8 cellular contexts compared by ENCODE assay signal in genomic region chr3:127589600-127590281, GRCh38. TPM values are rescaled to one million over a fixed set of nuclear protein-coding genes. Genes with fewer than 3 reads are reported as not detected.
DNase-seq lines count a peak whose midpoint lies in the region; ATAC-seq and TF ChIP-seq lines count a peak whose summit lies in the region.

No MANE protein-coding gene starts in this region.

- H3K27ac ChIP-seq in colonic mucosa (peak overlapping the region; percentile 94), lung (ENCODE audit: low read depth in 1 of 2, low read length in 1 of 2) (peak overlapping the region; percentile 88 to 91), thymus (ENCODE audit: low read depth) (peak overlapping the region; percentile 76)

- ATAC-seq in GM21717 (IDR thresholded peaks at IDR 0.05; ENCODE audit: unreplicated experiment) = peak; percentile 3
- ATAC-seq in lung (ENCODE audit: insufficient read depth, low FRiP score) = peak; percentile 22
- ATAC-seq in HG03095 (IDR thresholded peaks at IDR 0.05; ENCODE audit: unreplicated experiment) = no peak

- H3K4me3 ChIP-seq in colonic mucosa (peak overlapping the region; percentile 92), lung (peak overlapping the region; percentile 91), thymus (ENCODE audit: low read length) (peak overlapping the region; percentile 74)

- 0% methylated on average over 30 to 56 of the region's 56 CpGs for WGBS in lung, 2 donors
- WGBS in thymus = 2% methylated on average over 56 of the region's 56 CpGs

- H3K9ac ChIP-seq in colonic mucosa (ENCODE audit: low read depth in 2 of 2, low read length in 2 of 2) = peak overlapping the region; percentile 90 to 93

- in situ Hi-C loops in Caki2 (cut with HindIII; ENCODE audit: low pct_unique_long_range_greater_than_20kb, low sequenced_read_pairs) = no loop called here

- H3K36me3 ChIP-seq in colonic mucosa (no peaks in the 10 kb centered on the region), lung (ENCODE audit: control insufficient read depth in 2 of 2, insufficient read depth in 2 of 2, low read length in 2 of 2) (peaks cover 0 to 2% of the 10 kb centered on the region in 2 donors), thymus (ENCODE audit: control insufficient read depth, insufficient read depth) (peaks cover 3% of the 10 kb centered on the region)

- H3K4me1 ChIP-seq in colonic mucosa (peaks cover 7% of the 10 kb centered on the region), lung (ENCODE audit: control insufficient read depth in 2 of 2, insufficient read depth in 2 of 2, low read length in 2 of 2) (peaks cover 0 to 32% of the 10 kb centered on the region in 2 donors), thymus (ENCODE audit: control insufficient read depth, insufficient read depth, low read length) (peaks cover 15% of the 10 kb centered on the region)

- H3K9me3 ChIP-seq in colonic mucosa (no peaks in the 10 kb centered on the region), lung (ENCODE audit: control insufficient read depth in 2 of 2, insufficient read depth in 1 of 2, low read length in 1 of 2) (no peaks in the 10 kb centered on the region), thymus (ENCODE audit: control insufficient read depth) (no peaks in the 10 kb centered on the region)

- TF ChIP-seq CTCF in colonic mucosa (IDR thresholded peaks at IDR 0.05) (no peak), lung (IDR thresholded peaks at IDR 0.05; ENCODE audit: control extremely low read depth, extremely low read depth) (no peak)

- DNase-seq in Caki2 (ENCODE audit: low read depth) (peak; percentile 17), OCI-M1 (lab: John Stamatoyannopoulos, UW) (peak; percentile 42), colonic mucosa (peak; percentile 34), lung (ENCODE audit: low spot score) (no peak), NCI-H1694 (lab: John Stamatoyannopoulos, UW) (no peak)

- intact Hi-C loops in colonic mucosa (cut with DNase I) = no loop called here

- H3K27me3 ChIP-seq in colonic mucosa = no peaks in the 10 kb centered on the region
- H3K27me3 ChIP-seq in lung (ENCODE audit: control insufficient read depth, insufficient read depth) = no peaks in the 10 kb centered on the region
- no peaks in the 10 kb centered on the region for H3K27me3 ChIP-seq in thymus (ENCODE audit: control insufficient read depth, insufficient read depth)

RNA-seq across cellular contexts. Expression of gene TPRA1, which starts 0.8 kb away (rescaled TPM):
- 48.4 and 50.1 TPM in 2 replicates for total RNA-seq in Caki2 (2014; rRNA removed; shearing (Covaris generic); ENCODE audit: low replicate concordance)
- 10 to 100 TPM; 23.4 to 38.0 TPM for total RNA-seq in colonic mucosa
- 10 to 100 TPM; 28.9 to 38.7 TPM for total RNA-seq in lung
- polyA plus RNA-seq in lung = 10 to 100 TPM; 37.2 to 53.2 TPM
- 20.0 TPM for polyA plus RNA-seq in thymus

RNA-seq across cellular contexts. Expression of gene MCM2, which starts 8.5 kb away (rescaled TPM):
- total RNA-seq in Caki2 (2014; rRNA removed; shearing (Covaris generic); ENCODE audit: low replicate concordance) = 99.4 and 158 TPM in 2 replicates
- 10 to 100 TPM; 14.7 to 93.0 TPM for total RNA-seq in colonic mucosa
- 10 to 100 TPM; 15.9 to 23.6 TPM for total RNA-seq in lung
- polyA plus RNA-seq in lung = 10 to 100 TPM in 1 of 2 donors, 1 to 10 TPM in 1; 5.2 to 12.5 TPM
- polyA plus RNA-seq in thymus = 5.1 TPM

RNA-seq across cellular contexts. Expression of gene PODXL2, which starts 39.2 kb away (rescaled TPM):
- 62.4 and 79.4 TPM in 2 replicates for total RNA-seq in Caki2 (2014; rRNA removed; shearing (Covaris generic); ENCODE audit: low replicate concordance)
- total RNA-seq in colonic mucosa (10 to 100 TPM; 12.1 to 19.0 TPM), lung (1 to 10 TPM; 4.7 to 7.3 TPM)
- polyA plus RNA-seq in lung (1 to 10 TPM; 3.1 to 4.6 TPM), thymus (2.2 TPM)

Comparison
In these comparisons a context has a peak if more than half of its experiments do, and no peak if none do; other contexts are left out.
1. DNase-seq: peak in Caki2 (single experiment), OCI-M1 (single experiment) and colonic mucosa (single experiment); none in lung (single experiment) and NCI-H1694 (single experiment).
2. Peak in every context shown above with its lines, with median percentiles within 50 percentile points of each other: H3K27ac ChIP-seq and H3K4me3 ChIP-seq.